In the genomic region with DNA sequence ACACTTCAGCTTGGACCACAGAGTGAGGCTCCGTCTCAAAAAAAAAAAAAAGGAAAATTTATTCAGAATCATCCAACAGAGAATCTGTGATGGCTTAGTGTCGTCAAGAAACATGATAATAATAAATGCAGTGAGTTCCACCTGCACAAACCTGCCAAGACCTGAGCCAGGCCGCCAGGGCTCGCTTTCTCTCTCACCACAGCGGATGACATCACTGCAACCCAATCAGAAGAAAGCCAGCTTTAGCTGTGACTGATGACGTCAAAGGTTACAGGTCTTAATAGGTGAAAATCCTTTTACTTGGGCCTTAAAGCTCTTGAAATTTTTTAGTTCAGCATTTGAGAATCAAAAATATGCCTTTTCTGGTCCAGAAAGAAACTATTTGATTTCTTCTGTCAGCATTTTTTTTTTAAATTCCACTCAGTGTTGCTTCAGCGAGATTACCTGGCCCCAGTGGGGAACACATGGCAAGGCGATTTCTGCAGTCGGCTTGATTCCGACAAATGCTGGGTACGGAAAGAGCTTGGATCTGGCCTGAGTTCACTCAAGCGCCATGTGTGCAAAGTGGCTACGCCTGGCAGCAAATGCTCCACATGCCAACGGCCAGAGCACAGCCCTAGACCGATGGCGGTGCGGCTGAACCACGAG, we compare ENCODE assay signal across 1 cellular context.
TF ChIP-seq lines count a peak whose summit lies in the region.

No MANE protein-coding gene starts in this region.

TF ChIP-seq in K562, 482 proteins besides CTCF, POLR2A, EP300 and RAD21 (continued from another document):
- TF ChIP-seq REST (CRISPR knock-in tag; IDR thresholded peaks at IDR 0.05; ENCODE audit: low read depth) (no peak), L3MBTL2 (IDR thresholded peaks at IDR 0.05) (peak; percentile 57; the same call in 1 of the 2 replicates), MYBL2 (IDR thresholded peaks at IDR 0.05; ENCODE audit: low read depth) (no peak), MYBL2 (CRISPR knock-in tag; IDR thresholded peaks at IDR 0.05; ENCODE audit: borderline replicate concordance) (no peak), ZC3H4 (CRISPR knock-in tag; IDR thresholded peaks at IDR 0.05; ENCODE audit: borderline replicate concordance) (no peak), ATF1 (CRISPR knock-in tag; IDR thresholded peaks at IDR 0.05) (no peak), ATF1 (tag; IDR thresholded peaks at IDR 0.05) (peak; percentile 90), SUPT5H (IDR thresholded peaks at IDR 0.05) (no peak), HINFP (tag; conservative IDR thresholded peaks at IDR 0.05; ENCODE audit: low read depth) (no peak), NR2C2 (CRISPR knock-in tag; IDR thresholded peaks at IDR 0.05) (no peak), NR2C2 (tag; IDR thresholded peaks at IDR 0.05) (peak; percentile 64), ZNF184 (CRISPR knock-in tag; IDR thresholded peaks at IDR 0.05) (no peak), HDAC1 (IDR thresholded peaks at IDR 0.05) (no peak), ZNF347 (CRISPR knock-in tag; IDR thresholded peaks at IDR 0.05; ENCODE audit: low read depth) (no peak), U2AF2 (optimal IDR thresholded peaks at IDR 0.05; ENCODE audit: low read depth, low read length) (no peak), FOXJ3 (CRISPR knock-in tag; IDR thresholded peaks at IDR 0.05) (no peak), AFF1 (IDR thresholded peaks at IDR 0.05; ENCODE audit: low read depth in 1 of 2, partially characterized antibody in 2 of 2) (peak in 1 of 2 experiments; percentile 62), SP1 (CRISPR knock-in tag; IDR thresholded peaks at IDR 0.05) (no peak), CEBPZ (IDR thresholded peaks at IDR 0.05; ENCODE audit: borderline replicate concordance, low read depth, low read length) (no peak), TCF15 (CRISPR knock-in tag; IDR thresholded peaks at IDR 0.05) (no peak), TARDBP (IDR thresholded peaks at IDR 0.05) (no peak), ZBTB1 (CRISPR knock-in tag; IDR thresholded peaks at IDR 0.05; ENCODE audit: borderline replicate concordance, low read depth) (no peak), ARHGAP35 (IDR thresholded peaks at IDR 0.05; ENCODE audit: partially characterized antibody) (no peak), ATF7 (IDR thresholded peaks at IDR 0.05) (peak; percentile 96), NFIX (CRISPR knock-in tag; IDR thresholded peaks at IDR 0.05; ENCODE audit: low read depth) (no peak), CREB1 (IDR thresholded peaks at IDR 0.05) (peak; percentile 65; the same call in 1 of the 2 replicates), CREB1 (CRISPR knock-in tag; IDR thresholded peaks at IDR 0.05) (no peak), ZNF584 (CRISPR knock-in tag; IDR thresholded peaks at IDR 0.05; ENCODE audit: low read depth) (no peak), NFYB (IDR thresholded peaks at IDR 0.05; ENCODE audit: extremely low read depth, insufficient read length) (peak; percentile 38), MTA3 (IDR thresholded peaks at IDR 0.05; ENCODE audit: borderline replicate concordance) (no peak), ZNF76 (CRISPR knock-in tag; IDR thresholded peaks at IDR 0.05; ENCODE audit: borderline replicate concordance) (no peak)
- TF ChIP-seq, protein P1, sequence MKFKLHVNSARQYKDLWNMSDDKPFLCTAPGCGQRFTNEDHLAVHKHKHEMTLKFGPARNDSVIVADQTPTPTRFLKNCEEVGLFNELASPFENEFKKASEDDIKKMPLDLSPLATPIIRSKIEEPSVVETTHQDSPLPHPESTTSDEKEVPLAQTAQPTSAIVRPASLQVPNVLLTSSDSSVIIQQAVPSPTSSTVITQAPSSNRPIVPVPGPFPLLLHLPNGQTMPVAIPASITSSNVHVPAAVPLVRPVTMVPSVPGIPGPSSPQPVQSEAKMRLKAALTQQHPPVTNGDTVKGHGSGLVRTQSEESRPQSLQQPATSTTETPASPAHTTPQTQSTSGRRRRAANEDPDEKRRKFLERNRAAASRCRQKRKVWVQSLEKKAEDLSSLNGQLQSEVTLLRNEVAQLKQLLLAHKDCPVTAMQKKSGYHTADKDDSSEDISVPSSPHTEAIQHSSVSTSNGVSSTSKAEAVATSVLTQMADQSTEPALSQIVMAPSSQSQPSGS (CRISPR knock-in tag; IDR thresholded peaks at IDR 0.05), result peak; percentile 79; the same call in 1 of the 2 replicates
- TF ChIP-seq, protein P2, sequence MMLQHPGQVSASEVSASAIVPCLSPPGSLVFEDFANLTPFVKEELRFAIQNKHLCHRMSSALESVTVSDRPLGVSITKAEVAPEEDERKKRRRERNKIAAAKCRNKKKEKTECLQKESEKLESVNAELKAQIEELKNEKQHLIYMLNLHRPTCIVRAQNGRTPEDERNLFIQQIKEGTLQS (IDR thresholded peaks at IDR 0.05), result peak; percentile 84
- TF ChIP-seq, protein P2 (CRISPR knock-in tag; conservative IDR thresholded peaks at IDR 0.05), result no peak
- TF ChIP-seq, protein P3, sequence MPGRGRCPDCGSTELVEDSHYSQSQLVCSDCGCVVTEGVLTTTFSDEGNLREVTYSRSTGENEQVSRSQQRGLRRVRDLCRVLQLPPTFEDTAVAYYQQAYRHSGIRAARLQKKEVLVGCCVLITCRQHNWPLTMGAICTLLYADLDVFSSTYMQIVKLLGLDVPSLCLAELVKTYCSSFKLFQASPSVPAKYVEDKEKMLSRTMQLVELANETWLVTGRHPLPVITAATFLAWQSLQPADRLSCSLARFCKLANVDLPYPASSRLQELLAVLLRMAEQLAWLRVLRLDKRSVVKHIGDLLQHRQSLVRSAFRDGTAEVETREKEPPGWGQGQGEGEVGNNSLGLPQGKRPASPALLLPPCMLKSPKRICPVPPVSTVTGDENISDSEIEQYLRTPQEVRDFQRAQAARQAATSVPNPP (IDR thresholded peaks at IDR 0.05; ENCODE audit: borderline replicate concordance, insufficient read depth, insufficient read length), result no peak
- TF ChIP-seq, protein P4, sequence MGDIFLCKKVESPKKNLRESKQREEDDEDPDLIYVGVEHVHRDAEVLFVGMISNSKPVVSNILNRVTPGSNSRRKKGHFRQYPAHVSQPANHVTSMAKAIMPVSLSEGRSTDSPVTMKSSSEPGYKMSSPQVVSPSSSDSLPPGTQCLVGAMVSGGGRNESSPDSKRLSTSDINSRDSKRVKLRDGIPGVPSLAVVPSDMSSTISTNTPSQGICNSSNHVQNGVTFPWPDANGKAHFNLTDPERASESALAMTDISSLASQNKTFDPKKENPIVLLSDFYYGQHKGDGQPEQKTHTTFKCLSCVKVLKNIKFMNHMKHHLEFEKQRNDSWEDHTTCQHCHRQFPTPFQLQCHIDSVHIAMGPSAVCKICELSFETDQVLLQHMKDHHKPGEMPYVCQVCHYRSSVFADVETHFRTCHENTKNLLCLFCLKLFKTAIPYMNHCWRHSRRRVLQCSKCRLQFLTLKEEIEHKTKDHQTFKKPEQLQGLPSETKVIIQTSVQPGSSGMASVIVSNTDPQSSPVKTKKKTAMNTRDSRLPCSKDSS (IDR thresholded peaks at IDR 0.05; ENCODE audit: low read depth, partially characterized antibody), result no peak
- TF ChIP-seq, protein P5, sequence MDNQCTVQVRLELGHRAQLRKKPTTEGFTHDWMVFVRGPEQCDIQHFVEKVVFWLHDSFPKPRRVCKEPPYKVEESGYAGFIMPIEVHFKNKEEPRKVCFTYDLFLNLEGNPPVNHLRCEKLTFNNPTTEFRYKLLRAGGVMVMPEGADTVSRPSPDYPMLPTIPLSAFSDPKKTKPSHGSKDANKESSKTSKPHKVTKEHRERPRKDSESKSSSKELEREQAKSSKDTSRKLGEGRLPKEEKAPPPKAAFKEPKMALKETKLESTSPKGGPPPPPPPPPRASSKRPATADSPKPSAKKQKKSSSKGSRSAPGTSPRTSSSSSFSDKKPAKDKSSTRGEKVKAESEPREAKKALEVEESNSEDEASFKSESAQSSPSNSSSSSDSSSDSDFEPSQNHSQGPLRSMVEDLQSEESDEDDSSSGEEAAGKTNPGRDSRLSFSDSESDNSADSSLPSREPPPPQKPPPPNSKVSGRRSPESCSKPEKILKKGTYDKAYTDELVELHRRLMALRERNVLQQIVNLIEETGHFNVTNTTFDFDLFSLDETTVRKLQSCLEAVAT (IDR thresholded peaks at IDR 0.05), result no peak
